9 cellular contexts compared by ENCODE assay signal in genomic region chr1:112614460-112615065, GRCh38. TPM values are rescaled to one million over a fixed set of nuclear protein-coding genes. Genes with fewer than 3 reads are reported as not detected.
A peak's percentile ranks its signal among the peaks of the same experiment; 100 is the strongest.
DNase-seq lines count a peak whose midpoint lies in the region; ATAC-seq and TF ChIP-seq lines count a peak whose summit lies in the region.
"Had no signal": no experiment of that assay in that cellular context is flagged by ENCODE, and none has a peak within 500 bp of the region (broad histone marks: within the 10 kb centered on the region; RNA-seq: fewer than 3 reads in every experiment).

No MANE protein-coding gene starts in this region.

- no peak for ATAC-seq in GM21825 (IDR thresholded peaks at IDR 0.05; ENCODE audit: unreplicated experiment)

- no peak overlapping the region for H3K27ac ChIP-seq in liver (ENCODE audit: low read depth in 1 of 2, low read length in 2 of 2)
- H3K27ac ChIP-seq: BLaER1 had no signal

- peak; percentile 28 for TF ChIP-seq CTCF in liver (IDR thresholded peaks at IDR 0.05; ENCODE audit: low read depth, low read length, missing input control)

- no peak overlapping the region for H3K4me3 ChIP-seq in adipocyte (ENCODE audit: low read length)
- H3K4me3 ChIP-seq in liver (ENCODE audit: low read depth in 1 of 3, low read length in 3 of 3) = no peak overlapping the region
- H3K4me3 ChIP-seq: BLaER1 had no signal

- H3K9ac ChIP-seq in adipocyte (ENCODE audit: low read length) (peak overlapping the region; percentile 4), liver (ENCODE audit: low read depth in 1 of 2, low read length in 2 of 2) (no peak overlapping the region)
- H3K9ac ChIP-seq: BLaER1 had no signal

- DNase-seq in DMS53 (lab: John Stamatoyannopoulos, UW) (peak; percentile 68), DMS53 treated with DMSO at 0.1 percent for 48 hours (lab: John Stamatoyannopoulos, UW; ENCODE audit: unreplicated experiment) (no peak), M059J (ENCODE audit: low read depth) (peak; percentile 51), adipocyte (ENCODE audit: low read depth) (peak; percentile 80), midbrain (lab: John Stamatoyannopoulos, UW) (no peak)
- DNase-seq in activated CD4-positive, CD25-positive, alpha-beta regulatory T cell treated with anti-CD3 and anti-CD28 coated beads, Interleukin-2, amount 50 U/mL, for 72 hours = no peak

- no peaks in the 10 kb centered on the region for H3K27me3 ChIP-seq in adipocyte (replicated peaks; ENCODE audit: control insufficient read depth, insufficient read depth, low read length)
- H3K27me3 ChIP-seq in liver (ENCODE audit: control insufficient read depth in 4 of 4, insufficient read depth in 4 of 4, low read length in 3 of 4) = no peaks in the 10 kb centered on the region
- H3K27me3 ChIP-seq: BLaER1 had no signal

- WGBS in liver = 83% methylated on average over 6 of the region's 6 CpGs

- peaks cover 17% of the 10 kb centered on the region for H3K4me1 ChIP-seq in adipocyte (ENCODE audit: control insufficient read depth, insufficient read depth, low read length)
- peaks cover 3 to 13% (median 11%) of the 10 kb centered on the region in 4 donors for H3K4me1 ChIP-seq in liver (ENCODE audit: control insufficient read depth in 4 of 4, insufficient read depth in 4 of 4, low read length in 3 of 4)

- no peaks in the 10 kb centered on the region for H3K9me3 ChIP-seq in adipocyte (ENCODE audit: control insufficient read depth, low read length)
- no peaks in the 10 kb centered on the region for H3K9me3 ChIP-seq in liver (ENCODE audit: control insufficient read depth in 4 of 4, low read length in 3 of 4)
- H3K9me3 ChIP-seq: BLaER1 had no signal

- H3K36me3 ChIP-seq in adipocyte (ENCODE audit: control insufficient read depth, insufficient read depth, low read length, severe bottlenecking) (peaks cover 45% of the 10 kb centered on the region), liver (ENCODE audit: control insufficient read depth in 4 of 4, insufficient read depth in 3 of 4, low read depth in 1 of 4, low read length in 3 of 4) (peaks cover 8 to 36% (median 19%) of the 10 kb centered on the region in 4 donors)

- TF ChIP-seq RAD21 in liver (IDR thresholded peaks at IDR 0.05) = peak; percentile 53 to 66

TF ChIP-seq in liver, 16 proteins besides CTCF, POLR2A, EP300 and RAD21:
- no peak for TF ChIP-seq HNF4G (IDR thresholded peaks at IDR 0.05)
- TF ChIP-seq, protein P1, sequence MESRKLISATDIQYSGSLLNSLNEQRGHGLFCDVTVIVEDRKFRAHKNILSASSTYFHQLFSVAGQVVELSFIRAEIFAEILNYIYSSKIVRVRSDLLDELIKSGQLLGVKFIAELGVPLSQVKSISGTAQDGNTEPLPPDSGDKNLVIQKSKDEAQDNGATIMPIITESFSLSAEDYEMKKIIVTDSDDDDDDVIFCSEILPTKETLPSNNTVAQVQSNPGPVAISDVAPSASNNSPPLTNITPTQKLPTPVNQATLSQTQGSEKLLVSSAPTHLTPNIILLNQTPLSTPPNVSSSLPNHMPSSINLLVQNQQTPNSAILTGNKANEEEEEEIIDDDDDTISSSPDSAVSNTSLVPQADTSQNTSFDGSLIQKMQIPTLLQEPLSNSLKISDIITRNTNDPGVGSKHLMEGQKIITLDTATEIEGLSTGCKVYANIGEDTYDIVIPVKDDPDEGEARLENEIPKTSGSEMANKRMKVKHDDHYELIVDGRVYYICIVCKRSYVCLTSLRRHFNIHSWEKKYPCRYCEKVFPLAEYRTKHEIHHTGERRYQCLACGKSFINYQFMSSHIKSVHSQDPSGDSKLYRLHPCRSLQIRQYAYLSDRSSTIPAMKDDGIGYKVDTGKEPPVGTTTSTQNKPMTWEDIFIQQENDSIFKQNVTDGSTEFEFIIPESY (IDR thresholded peaks at IDR 0.05) = no peak

RNA-seq across cellular contexts. Expression of gene ST7L, which starts 4.4 kb away (rescaled TPM):
- 32.7 and 49.6 TPM in 2 replicates for total RNA-seq in M059J (2014; rRNA removed; shearing (Covaris generic))
- total RNA-seq in liver = 10 to 100 TPM; 10.4 to 13.6 TPM
- 1 to 10 TPM; 4.9 to 8.7 TPM for polyA plus RNA-seq in liver

RNA-seq across cellular contexts. Expression of gene CAPZA1, which starts 5.1 kb away (rescaled TPM):
- 190 and 259 TPM in 2 replicates for total RNA-seq in M059J (2014; rRNA removed; shearing (Covaris generic))
- 10 to 100 TPM; 52.0 to 74.8 TPM for total RNA-seq in liver
- 10 to 100 TPM; 28.6 to 45.8 TPM for polyA plus RNA-seq in liver

RNA-seq across cellular contexts. Expression of gene MOV10, which starts 59.9 kb away (rescaled TPM):
- total RNA-seq in M059J (2014; rRNA removed; shearing (Covaris generic)) = 51.5 and 96.3 TPM in 2 replicates
- 10 to 100 TPM; 32.0 to 32.4 TPM for total RNA-seq in liver
- 10 to 100 TPM; 35.1 to 36.8 TPM for polyA plus RNA-seq in liver

Comparison
In these comparisons a context has a peak if more than half of its experiments do, and no peak if none do; other contexts are left out.
1. DNase-seq: peak in DMS53 (single experiment), M059J (single experiment) and adipocyte (single experiment); none in DMS53 treated with DMSO at 0.1 percent for 48 hours (single experiment), midbrain (single experiment) and activated CD4-positive, CD25-positive, alpha-beta regulatory T cell treated with anti-CD3 and anti-CD28 coated beads, Interleukin-2, amount 50 U/mL, for 72 hours (single experiment).